ENCODE assay signal across 12 cellular contexts in the genomic region with DNA sequence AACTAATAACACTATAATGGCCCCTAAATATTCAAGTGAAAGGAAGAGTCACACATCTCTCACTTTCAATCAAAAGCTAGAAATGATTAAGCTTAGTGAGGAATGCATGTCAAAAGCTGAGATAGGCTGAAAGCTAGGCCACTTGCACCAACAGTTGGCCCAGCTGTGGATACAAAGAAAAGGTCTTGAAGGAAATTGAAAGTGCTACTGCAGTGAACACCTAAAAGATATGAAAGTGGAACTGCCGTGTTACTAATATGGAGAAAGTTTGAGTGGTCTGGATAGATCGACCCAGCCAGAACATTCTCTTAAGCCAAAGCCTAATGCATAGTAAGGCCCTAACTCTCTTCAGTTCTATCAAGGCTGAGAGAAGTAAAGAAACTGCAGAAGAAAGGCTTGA. TPM values are rescaled to one million over a fixed set of nuclear protein-coding genes. Genes with fewer than 3 reads are reported as not detected.
A peak's percentile ranks its signal among the peaks of the same experiment; 100 is the strongest.
DNase-seq lines count a peak whose midpoint lies in the region; ATAC-seq, FAIRE-seq and TF ChIP-seq lines count a peak whose summit lies in the region.
"Had no signal": no experiment of that assay in that cellular context is flagged by ENCODE, and none has a peak within 500 bp of the region (broad histone marks: within the 10 kb centered on the region; RNA-seq: fewer than 3 reads in every experiment).

No MANE protein-coding gene starts in this region.

- H3K4me3 Mint-ChIP-seq in activated CD8-positive, alpha-beta T cell treated with anti-CD3 and anti-CD28 coated beads for 36 hours: no peak overlapping the region
- peak overlapping the region in 2 of 10 donors; percentile 42 to 70 for H3K4me3 Mint-ChIP-seq in naive thymus-derived CD8-positive, alpha-beta T cell

- H3K27me3 Mint-ChIP-seq in activated CD8-positive, alpha-beta T cell treated with anti-CD3 and anti-CD28 coated beads for 36 hours: peaks cover 5% of the 10 kb centered on the region
- peaks cover 0 to 6% (median 0%) of the 10 kb centered on the region in 5 donors for H3K27me3 Mint-ChIP-seq in naive thymus-derived CD8-positive, alpha-beta T cell

- peaks cover under 1% of the 10 kb centered on the region for H3K4me1 ChIP-seq in A673 (ENCODE audit: insufficient read depth, low read length, poor library complexity, severe bottlenecking)

- no peaks in the 10 kb centered on the region for H3K9me3 ChIP-seq in A673 (ENCODE audit: low read depth, low read length, poor library complexity, severe bottlenecking)

- FAIRE-seq in H54 (lab: Jason Lieb, UNC): no peak
- FAIRE-seq: K562 had no signal

- TF ChIP-seq POLR2A in H54 (IDR thresholded peaks at IDR 0.05; ENCODE audit: low read depth, low read length): no peak

- H3K4me1 Mint-ChIP-seq in activated CD8-positive, alpha-beta T cell treated with anti-CD3 and anti-CD28 coated beads for 36 hours (ENCODE audit: low read depth): peaks cover 18% of the 10 kb centered on the region
- H3K4me1 Mint-ChIP-seq in naive thymus-derived CD8-positive, alpha-beta T cell: peaks cover 0 to 5% (median 2%) of the 10 kb centered on the region in 4 donors

- peak overlapping the region; percentile 21 for H3K27ac Mint-ChIP-seq in activated CD8-positive, alpha-beta T cell treated with anti-CD3 and anti-CD28 coated beads for 36 hours
- no peak overlapping the region for H3K27ac Mint-ChIP-seq in naive thymus-derived CD8-positive, alpha-beta T cell

- no peaks in the 10 kb centered on the region for H3K36me3 Mint-ChIP-seq in activated CD8-positive, alpha-beta T cell treated with anti-CD3 and anti-CD28 coated beads for 36 hours (ENCODE audit: low read depth)
- H3K36me3 Mint-ChIP-seq in naive thymus-derived CD8-positive, alpha-beta T cell: no peaks in the 10 kb centered on the region

- intact Hi-C loops in activated CD8-positive, alpha-beta T cell treated with anti-CD3 and anti-CD28 coated beads for 36 hours (cut with micrococcal nuclease): no loop called here
- intact Hi-C loops in A673 (cut with micrococcal nuclease; ENCODE audit: unreplicated experiment): no loop called here

- ATAC-seq in GM18502 (IDR thresholded peaks at IDR 0.05; ENCODE audit: poor library complexity, unreplicated experiment) (peak; percentile 100), GM19452 (IDR thresholded peaks at IDR 0.05; ENCODE audit: unreplicated experiment) (peak; percentile 100), HG03025 (IDR thresholded peaks at IDR 0.05; ENCODE audit: low FRiP score, unreplicated experiment) (peak; percentile 100)
- peak; percentile 95 for ATAC-seq in activated CD8-positive, alpha-beta T cell treated with anti-CD3 and anti-CD28 coated beads for 36 hours
- no peak for ATAC-seq in naive thymus-derived CD8-positive, alpha-beta T cell
- ATAC-seq: K562, left colon had no signal

- BruUV-seq in A673 (replicated peaks; lab: Mats Ljungman, UMichigan): no TSS peak

- CTCF ChIA-PET in activated CD8-positive, alpha-beta T cell treated with anti-CD3 and anti-CD28 coated beads for 36 hours (lab: Charles Lee): interaction anchor here (0.9 to 1.5 kb wide), 4 partner anchors 17 to 183 kb away, joined by 3 to 4 read pairs (median 4); no protein-coding TSS in a partner anchor
- CTCF ChIA-PET in A673 (lab: Charles Lee): no interaction called here

- no peaks in the 10 kb centered on the region for H3K9me3 Mint-ChIP-seq in activated CD8-positive, alpha-beta T cell treated with anti-CD3 and anti-CD28 coated beads for 36 hours
- H3K9me3 Mint-ChIP-seq in naive thymus-derived CD8-positive, alpha-beta T cell: no peaks in the 10 kb centered on the region

- H3K36me3 ChIP-seq in A673 (ENCODE audit: insufficient read depth, low read length, poor library complexity, severe bottlenecking): no peaks in the 10 kb centered on the region

- POLR2A ChIA-PET in activated CD8-positive, alpha-beta T cell treated with anti-CD3 and anti-CD28 coated beads for 36 hours (lab: Charles Lee): no interaction called here
- POLR2A ChIA-PET in naive thymus-derived CD8-positive, alpha-beta T cell (lab: Charles Lee): no interaction called here
- POLR2A ChIA-PET in A673 (lab: Charles Lee; ENCODE audit: low non-redundant PET): no interaction called here

- no peak overlapping the region for H3K27ac ChIP-seq in A673 (ENCODE audit: low read depth, low read length, poor library complexity, severe bottlenecking)
- H3K27ac ChIP-seq: epithelial cell of prostate had no signal

- DNase-seq in activated CD8-positive, alpha-beta T cell treated with anti-CD3 and anti-CD28 coated beads for 36 hours: peak; percentile 66
- no peak for DNase-seq in naive thymus-derived CD8-positive, alpha-beta T cell
- DNase-seq in A673 (ENCODE audit: low spot score): no peak
- no peak for DNase-seq in H54 (ENCODE audit: insufficient read length, low spot score)
- no peak for DNase-seq in AML-193 (lab: John Stamatoyannopoulos, UW)
- DNase-seq: left colon, retina had no signal

- no peaks in the 10 kb centered on the region for H3K27me3 ChIP-seq in A673 (replicated peaks; ENCODE audit: insufficient read depth, low read depth, low read length, poor library complexity)

- TF ChIP-seq CTCF in activated CD8-positive, alpha-beta T cell treated with anti-CD3 and anti-CD28 coated beads for 36 hours (IDR thresholded peaks at IDR 0.05): no peak
- no peak for TF ChIP-seq CTCF in A673 (conservative IDR thresholded peaks at IDR 0.05; ENCODE audit: low read depth, low read length)

- H3K4me3 ChIP-seq in A673 (ENCODE audit: low read depth, low read length, poor library complexity, severe bottlenecking): no peak overlapping the region
- H3K4me3 ChIP-seq: K562 had no signal

RNA-seq across cellular contexts. Expression of a gene that starts 12.1 kb away (rescaled TPM):
- total RNA-seq in activated CD8-positive, alpha-beta T cell treated with anti-CD3 and anti-CD28 coated beads for 36 hours: 10 to 100 TPM; 20.7 to 24.1 TPM
- 10 to 100 TPM; 37.5 to 45.7 TPM for total RNA-seq in naive thymus-derived CD8-positive, alpha-beta T cell
- 10 to 100 TPM in 1 of 3 donors, 1 to 10 TPM in 2; 8.6 to 10.7 (median 9.9) TPM for polyA plus RNA-seq in naive thymus-derived CD8-positive, alpha-beta T cell
- total RNA-seq in A673 (2021): 28.4 and 31.2 TPM in 2 replicates

Comparison
In these comparisons a context has a peak if more than half of its experiments do, and no peak if none do; other contexts are left out.
1. ATAC-seq: peak in GM18502 (single experiment), GM19452 (single experiment), HG03025 (single experiment) and activated CD8-positive, alpha-beta T cell treated with anti-CD3 and anti-CD28 coated beads for 36 hours (single experiment); none in naive thymus-derived CD8-positive, alpha-beta T cell (0 of 2).